ENCODE assay signal across 16 cellular contexts in the genomic region with DNA sequence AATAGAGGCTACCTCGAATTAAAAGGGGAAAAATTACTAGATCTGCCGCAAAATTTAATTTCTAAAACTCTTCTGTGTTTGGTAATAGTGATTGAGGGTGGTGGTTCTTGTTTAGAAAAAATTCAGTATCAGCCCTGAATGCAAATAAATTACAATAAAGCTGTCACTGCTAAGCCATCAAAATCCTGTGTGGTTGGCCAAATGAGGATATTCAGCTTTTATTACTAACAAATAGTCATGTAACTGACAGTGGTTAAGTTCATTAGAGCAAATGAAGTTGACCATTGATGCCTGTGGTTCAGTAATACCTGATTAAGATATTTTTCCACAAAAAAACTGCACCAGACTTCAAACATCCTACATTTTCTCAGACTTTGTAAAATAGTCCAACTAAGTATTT. TPM values are rescaled to one million over a fixed set of nuclear protein-coding genes. Genes with fewer than 3 reads are reported as not detected.
DNase-seq lines count a peak whose midpoint lies in the region; TF ChIP-seq lines count a peak whose summit lies in the region.
"Had no signal": no experiment of that assay in that cellular context is flagged by ENCODE, and none has a peak within 500 bp of the region (broad histone marks: within the 10 kb centered on the region; RNA-seq: fewer than 3 reads in every experiment).

No MANE protein-coding gene starts in this region.

- no TSS peak for BruUV-seq in Calu3 (replicated peaks; lab: Mats Ljungman, UMichigan)

- no peak overlapping the region for H3K4me3 ChIP-seq in fibroblast of villous mesenchyme (ENCODE audit: low read depth, low read length)
- H3K4me3 ChIP-seq: HAP-1 had no signal

- H3K4me1 Mint-ChIP-seq in activated naive CD8-positive, alpha-beta T cell (ENCODE audit: low read depth) = peaks cover 87% of the 10 kb centered on the region
- H3K4me1 Mint-ChIP-seq in activated naive CD8-positive, alpha-beta T cell treated with anti-CD3 and anti-CD28 coated beads for 36 hours = peaks cover 75% of the 10 kb centered on the region
- peaks cover 87% of the 10 kb centered on the region for H3K4me1 Mint-ChIP-seq in activated naive CD4-positive, alpha-beta T cell treated with anti-CD3 and anti-CD28 coated beads for 36 hours (ENCODE audit: low read depth)
- peaks cover 26% of the 10 kb centered on the region for H3K4me1 Mint-ChIP-seq in Calu3 (ENCODE audit: low read depth, unreplicated experiment)

- H3K27ac Mint-ChIP-seq in activated naive CD8-positive, alpha-beta T cell = peak overlapping the region; percentile 6
- H3K27ac Mint-ChIP-seq in activated naive CD8-positive, alpha-beta T cell treated with anti-CD3 and anti-CD28 coated beads for 36 hours = no peak overlapping the region
- no peak overlapping the region for H3K27ac Mint-ChIP-seq in activated naive CD4-positive, alpha-beta T cell treated with anti-CD3 and anti-CD28 coated beads for 36 hours
- H3K27ac Mint-ChIP-seq in Calu3 (ENCODE audit: unreplicated experiment) = no peak overlapping the region
- H3K27ac Mint-ChIP-seq: B cell had no signal

- peaks cover 5% of the 10 kb centered on the region for H3K36me3 Mint-ChIP-seq in activated naive CD8-positive, alpha-beta T cell
- H3K36me3 Mint-ChIP-seq in activated naive CD8-positive, alpha-beta T cell treated with anti-CD3 and anti-CD28 coated beads for 36 hours = peaks cover 42% of the 10 kb centered on the region
- peaks cover 16% of the 10 kb centered on the region for H3K36me3 Mint-ChIP-seq in activated naive CD4-positive, alpha-beta T cell treated with anti-CD3 and anti-CD28 coated beads for 36 hours (ENCODE audit: low read depth)
- peaks cover 6% of the 10 kb centered on the region for H3K36me3 Mint-ChIP-seq in Calu3 (ENCODE audit: insufficient read depth, unreplicated experiment)

- intact Hi-C loops in activated naive CD4-positive, alpha-beta T cell treated with anti-CD3 and anti-CD28 coated beads for 36 hours (cut with micrococcal nuclease) = no loop called here
- intact Hi-C loops in Calu3 (cut with micrococcal nuclease; ENCODE audit: unreplicated experiment) = no loop called here

- no peaks in the 10 kb centered on the region for H3K27me3 Mint-ChIP-seq in activated naive CD8-positive, alpha-beta T cell
- no peaks in the 10 kb centered on the region for H3K27me3 Mint-ChIP-seq in activated naive CD8-positive, alpha-beta T cell treated with anti-CD3 and anti-CD28 coated beads for 36 hours
- no peaks in the 10 kb centered on the region for H3K27me3 Mint-ChIP-seq in activated naive CD4-positive, alpha-beta T cell treated with anti-CD3 and anti-CD28 coated beads for 36 hours (ENCODE audit: low read depth)
- no peaks in the 10 kb centered on the region for H3K27me3 Mint-ChIP-seq in Calu3 (ENCODE audit: unreplicated experiment)
- H3K27me3 Mint-ChIP-seq: B cell; CD4-positive, alpha-beta memory T cell had no signal

- H3K9me3 Mint-ChIP-seq in activated naive CD8-positive, alpha-beta T cell (ENCODE audit: low read depth) = no peaks in the 10 kb centered on the region
- H3K9me3 Mint-ChIP-seq in activated naive CD8-positive, alpha-beta T cell treated with anti-CD3 and anti-CD28 coated beads for 36 hours = peaks cover 5% of the 10 kb centered on the region
- no peaks in the 10 kb centered on the region for H3K9me3 Mint-ChIP-seq in activated naive CD4-positive, alpha-beta T cell treated with anti-CD3 and anti-CD28 coated beads for 36 hours
- peaks cover 4% of the 10 kb centered on the region for H3K9me3 Mint-ChIP-seq in Calu3 (ENCODE audit: low read depth, unreplicated experiment)
- H3K9me3 Mint-ChIP-seq: CD4-positive, alpha-beta memory T cell had no signal

- DNase-seq in activated naive CD8-positive, alpha-beta T cell treated with anti-CD3 and anti-CD28 coated beads for 36 hours = no peak
- DNase-seq in MV-4-11 (lab: John Stamatoyannopoulos, UW) = peak; percentile 15
- peak; percentile 56 for DNase-seq in fibroblast of villous mesenchyme (ENCODE audit: low read depth)
- DNase-seq in activated naive CD4-positive, alpha-beta T cell treated with anti-CD3 and anti-CD28 coated beads for 36 hours = no peak
- no peak for DNase-seq in NCI-H1092 treated with DMSO at 0.1 percent for 48 hours (lab: John Stamatoyannopoulos, UW)
- DNase-seq in Calu3 = no peak
- no peak for DNase-seq in amygdala (lab: John Stamatoyannopoulos, UW)
- DNase-seq: C1 segment of cervical spinal cord; CD4-positive, alpha-beta memory T cell; DND-41; GDM1; GOT3 had no signal

- CTCF ChIA-PET in activated naive CD4-positive, alpha-beta T cell treated with anti-CD3 and anti-CD28 coated beads for 36 hours (lab: Charles Lee) = no interaction called here
- CTCF ChIA-PET in Calu3 (lab: Charles Lee) = no interaction called here

- TF ChIP-seq CTCF in fibroblast of villous mesenchyme (IDR thresholded peaks at IDR 0.05; ENCODE audit: insufficient read depth, low read depth, low read length) (no peak), Calu3 (IDR thresholded peaks at IDR 0.05; ENCODE audit: unreplicated experiment) (no peak)

- no peak overlapping the region for H3K4me3 Mint-ChIP-seq in activated naive CD8-positive, alpha-beta T cell
- no peak overlapping the region for H3K4me3 Mint-ChIP-seq in activated naive CD8-positive, alpha-beta T cell treated with anti-CD3 and anti-CD28 coated beads for 36 hours
- no peak overlapping the region for H3K4me3 Mint-ChIP-seq in activated naive CD4-positive, alpha-beta T cell treated with anti-CD3 and anti-CD28 coated beads for 36 hours
- no peak overlapping the region for H3K4me3 Mint-ChIP-seq in Calu3 (ENCODE audit: low read depth, unreplicated experiment)
- H3K4me3 Mint-ChIP-seq: B cell had no signal

RNA-seq across cellular contexts. Expression of a gene that starts 14.4 kb away (rescaled TPM):
- 100 to 1,000 TPM; 229 to 232 TPM for total RNA-seq in activated naive CD8-positive, alpha-beta T cell treated with anti-CD3 and anti-CD28 coated beads for 36 hours
- total RNA-seq in fibroblast of villous mesenchyme (172 and 279 TPM in 2 replicates), Calu3 (2022) (218 and 235 TPM in 2 replicates)
- 100 to 1,000 TPM; 235 to 239 TPM for total RNA-seq in activated naive CD4-positive, alpha-beta T cell treated with anti-CD3 and anti-CD28 coated beads for 36 hours

RNA-seq across cellular contexts. Expression of a gene that starts 44.6 kb away (rescaled TPM):
- total RNA-seq in activated naive CD8-positive, alpha-beta T cell treated with anti-CD3 and anti-CD28 coated beads for 36 hours = under 1 TPM; 0.40 to 0.85 TPM
- total RNA-seq in fibroblast of villous mesenchyme (0.97 and 1.3 TPM in 2 replicates), Calu3 (2022) (1.2 and 2.0 TPM in 2 replicates)
- total RNA-seq in activated naive CD4-positive, alpha-beta T cell treated with anti-CD3 and anti-CD28 coated beads for 36 hours = 1 to 10 TPM; 1.8 to 2.0 TPM
- total RNA-seq: A172 had no signal

Comparison
In these comparisons a context has a peak if more than half of its experiments do, and no peak if none do; other contexts are left out.
1. DNase-seq: peak in MV-4-11 (single experiment) and fibroblast of villous mesenchyme (single experiment); none in activated naive CD8-positive, alpha-beta T cell treated with anti-CD3 and anti-CD28 coated beads for 36 hours (single experiment), activated naive CD4-positive, alpha-beta T cell treated with anti-CD3 and anti-CD28 coated beads for 36 hours (single experiment), NCI-H1092 treated with DMSO at 0.1 percent for 48 hours (single experiment), Calu3 (single experiment) and amygdala (0 of 56).